In the genomic region with DNA sequence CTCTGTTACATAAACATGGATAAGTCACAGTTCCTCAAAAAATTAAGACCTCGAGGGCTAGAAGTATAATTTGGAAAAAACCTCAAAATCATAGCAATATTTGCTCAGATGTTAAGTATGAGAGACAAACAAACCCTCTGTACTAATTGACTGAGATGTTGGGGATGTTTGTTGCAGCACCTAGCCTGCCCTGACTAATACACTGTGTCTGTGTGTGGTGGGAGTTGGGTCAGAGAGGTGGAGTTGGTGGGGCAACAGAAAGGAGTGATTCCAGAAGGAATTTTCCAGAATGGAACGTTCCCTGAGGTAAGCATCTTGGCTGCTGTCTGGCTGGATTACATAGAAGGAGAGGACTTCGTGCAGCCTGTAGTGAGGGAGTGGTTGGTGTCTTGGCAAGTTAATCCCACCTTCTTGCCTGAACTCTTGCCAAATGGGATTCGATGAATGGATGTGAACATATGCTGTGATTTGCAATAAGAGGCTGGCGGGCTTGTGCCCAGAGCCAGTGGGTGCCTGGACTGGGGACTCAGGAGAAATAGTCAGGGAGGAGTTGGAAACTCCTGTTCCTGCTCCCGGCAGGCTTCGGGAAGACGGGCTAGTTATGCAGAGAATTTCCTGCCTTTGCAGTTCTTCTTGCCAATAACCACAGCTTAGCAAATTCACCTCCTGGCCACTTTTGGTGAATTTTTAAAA, we compare ENCODE assay signal across 11 cellular contexts. TPM values are rescaled to one million over a fixed set of nuclear protein-coding genes. Genes with fewer than 3 reads are reported as not detected.
DNase-seq lines count a peak whose midpoint lies in the region; ATAC-seq and TF ChIP-seq lines count a peak whose summit lies in the region.
"Had no signal": no experiment of that assay in that cellular context is flagged by ENCODE, and none has a peak within 500 bp of the region (broad histone marks: within the 10 kb centered on the region; RNA-seq: fewer than 3 reads in every experiment).

No MANE protein-coding gene starts in this region.

- H3K27me3 ChIP-seq in body of pancreas (no peaks in the 10 kb centered on the region), hepatocyte (no peaks in the 10 kb centered on the region), skeletal muscle satellite cell (ENCODE audit: control insufficient read depth, insufficient read depth, low read length) (no peaks in the 10 kb centered on the region)

- H3K9me3 ChIP-seq in body of pancreas (no peaks in the 10 kb centered on the region), hepatocyte (ENCODE audit: low read depth) (no peaks in the 10 kb centered on the region), skeletal muscle satellite cell (replicated peaks; ENCODE audit: low read length) (no peaks in the 10 kb centered on the region)
- H3K9me3 ChIP-seq: neutrophil had no signal

- peak overlapping the region; percentile 1 for H3K4me2 ChIP-seq in hepatocyte
- H3K4me2 ChIP-seq in skeletal muscle satellite cell (ENCODE audit: low read length), result peak overlapping the region; percentile 74

- H4K20me1 ChIP-seq in hepatocyte (ENCODE audit: insufficient read depth, poor library complexity, severe bottlenecking), result no peaks in the 10 kb centered on the region

- H3K36me3 Mint-ChIP-seq in CD14-positive monocyte, result no peaks in the 10 kb centered on the region

- no peak overlapping the region for H3K27ac Mint-ChIP-seq in CD14-positive monocyte

- no peaks in the 10 kb centered on the region for H3K9me2 ChIP-seq in hepatocyte (replicated peaks; ENCODE audit: insufficient read depth)

- H2AFZ ChIP-seq in hepatocyte, result no peak overlapping the region

- H3K36me3 ChIP-seq in body of pancreas (replicated peaks in 1 of 2; ENCODE audit: insufficient read depth in 1 of 2, low read depth in 2 of 2) (no peaks in the 10 kb centered on the region), hepatocyte (replicated peaks; ENCODE audit: insufficient read depth, low read depth) (no peaks in the 10 kb centered on the region), skeletal muscle satellite cell (ENCODE audit: insufficient read depth, low read length) (no peaks in the 10 kb centered on the region)
- H3K36me3 ChIP-seq: neutrophil had no signal

- TF ChIP-seq CTCF in body of pancreas (IDR thresholded peaks at IDR 0.05) (no peak), hepatocyte (IDR thresholded peaks at IDR 0.05; ENCODE audit: poor library complexity) (no peak), CD14-positive monocyte (IDR thresholded peaks at IDR 0.05) (no peak)

- intact Hi-C loops in body of pancreas (cut with DNase I) (no loop called here), CD14-positive monocyte (cut with micrococcal nuclease) (no loop called here)

- peaks cover 5% of the 10 kb centered on the region for H3K4me1 Mint-ChIP-seq in CD14-positive monocyte

- H3K9me3 Mint-ChIP-seq in CD14-positive monocyte, result peaks cover 0 to 7% (median 0%) of the 10 kb centered on the region in 7 donors

- H3K4me1 ChIP-seq in body of pancreas, result no peaks in the 10 kb centered on the region
- H3K4me1 ChIP-seq in hepatocyte (ENCODE audit: insufficient read depth), result no peaks in the 10 kb centered on the region
- H3K4me1 ChIP-seq in skeletal muscle satellite cell (ENCODE audit: control insufficient read depth, insufficient read depth, low read length), result peaks cover 42% of the 10 kb centered on the region

- no peaks in the 10 kb centered on the region for H3K79me2 ChIP-seq in hepatocyte

- TF ChIP-seq POLR2A in body of pancreas (IDR thresholded peaks at IDR 0.05), result no peak

- peak; percentile 83 for DNase-seq in GM03348 (ENCODE audit: low spot score)
- peak in 1 of 4 donors; percentile 22 for DNase-seq in body of pancreas
- no peak for DNase-seq in hepatocyte (ENCODE audit: low spot score)
- DNase-seq in DMS153 (lab: John Stamatoyannopoulos, UW), result no peak
- no peak for DNase-seq in CD14-positive monocyte (ENCODE audit: low spot score)
- DNase-seq in H4 (ENCODE audit: low spot score), result no peak
- DNase-seq: NCI-H1105, SHP77 treated with DMSO at 0.1 percent for 48 hours had no signal

- peaks cover 2 to 6% (median 6%) of the 10 kb centered on the region in 3 donors for H3K27me3 Mint-ChIP-seq in CD14-positive monocyte (ENCODE audit: low read depth in 3 of 3)

- WGBS in body of pancreas, 2 donors, result 48 to 64% methylated on average over 8 of the region's 8 CpGs
- WGBS in hepatocyte (ENCODE audit: low lambda C conversion rate, missing lambda C conversion rate), result 66% methylated on average over 8 of the region's 8 CpGs

- H3K9ac ChIP-seq in skeletal muscle satellite cell (ENCODE audit: low read depth, low read length), result peak overlapping the region; percentile 79

- ATAC-seq in body of pancreas, result peak; percentile 47
- no peak for ATAC-seq in GM21737 (IDR thresholded peaks at IDR 0.05; ENCODE audit: unreplicated experiment)

- H3K27ac ChIP-seq in body of pancreas, result peak overlapping the region in 1 of 4 donors; percentile 40
- H3K27ac ChIP-seq in hepatocyte, result no peak overlapping the region
- H3K27ac ChIP-seq: neutrophil had no signal

- no peak overlapping the region for H3K4me3 Mint-ChIP-seq in CD14-positive monocyte

- H3K4me3 ChIP-seq in body of pancreas (no peak overlapping the region), hepatocyte (no peak overlapping the region), skeletal muscle satellite cell (ENCODE audit: low read length) (peak overlapping the region; percentile 35)

RNA-seq across cellular contexts. Expression of gene FAM180A, which starts 9.3 kb away (rescaled TPM):
- 1 to 10 TPM in 1 of 2 donors, not detected in 1; 3.1 TPM for total RNA-seq in body of pancreas
- total RNA-seq in hepatocyte, result not detected in 2 replicates
- polyA plus RNA-seq in hepatocyte, result not detected in 2 replicates
- 35.6 and 43.9 TPM in 2 replicates for total RNA-seq in skeletal muscle satellite cell (2012; rRNA removed)
- polyA plus RNA-seq in CD14-positive monocyte, result not detected
- total RNA-seq in H4 (2014; rRNA removed; shearing (Covaris generic)), result 0.35 TPM in 1 of 2 replicates, not detected in the other

RNA-seq across cellular contexts. Expression of gene SLC13A4, which starts 29.9 kb away (rescaled TPM):
- total RNA-seq in body of pancreas, result not detected
- 0.13 TPM in 1 of 2 replicates, not detected in the other for total RNA-seq in hepatocyte
- 0.93 TPM in 1 of 2 replicates, not detected in the other for polyA plus RNA-seq in hepatocyte
- 0.51 and 0.87 TPM in 2 replicates for total RNA-seq in skeletal muscle satellite cell (2012; rRNA removed)
- polyA plus RNA-seq in CD14-positive monocyte, result not detected
- total RNA-seq in H4 (2014; rRNA removed; shearing (Covaris generic)), result not detected in 2 replicates
